In genomic region chr2:108169982-108170625, GRCh38 we compare ENCODE assay signal across 9 cellular contexts.
DNase-seq lines count a peak whose midpoint lies in the region; ATAC-seq, FAIRE-seq and TF ChIP-seq lines count a peak whose summit lies in the region.
"Had no signal": no experiment of that assay in that cellular context is flagged by ENCODE, and none has a peak within 500 bp of the region (broad histone marks: within the 10 kb centered on the region; RNA-seq: fewer than 3 reads in every experiment).

No MANE protein-coding gene starts in this region.

- no peak overlapping the region for H3K27ac Mint-ChIP-seq in CD8-positive, alpha-beta T cell

- POLR2A ChIA-PET in CD8-positive, alpha-beta T cell (lab: Charles Lee), result no interaction called here
- POLR2A ChIA-PET in HepG2 (lab: Yijun Ruan, JAX), result no interaction called here

- H3K4me3 ChIP-seq in CD8-positive, alpha-beta T cell (ENCODE audit: low read depth, low read length), result no peak overlapping the region
- H3K4me3 ChIP-seq in HepG2 (replicated peaks in 1 of 3; ENCODE audit: insufficient read depth in 1 of 3, low read depth in 2 of 3, low read length in 3 of 3), result no peak overlapping the region
- H3K4me3 ChIP-seq: ovary had no signal

- H3K4me1 ChIP-seq in CD8-positive, alpha-beta T cell (ENCODE audit: insufficient read depth, low read length), result no peaks in the 10 kb centered on the region
- no peaks in the 10 kb centered on the region for H3K4me1 ChIP-seq in HepG2 (ENCODE audit: insufficient read depth, low read length)

- no peak for TF ChIP-seq RAD21 in HepG2 (CRISPR knock-in tag; IDR thresholded peaks at IDR 0.05)

- H3K4me2 ChIP-seq in HepG2 (ENCODE audit: low read depth, low read length), result no peak overlapping the region

- H3K27me3 ChIP-seq in CD8-positive, alpha-beta T cell (ENCODE audit: insufficient read depth, low read length), result no peaks in the 10 kb centered on the region
- no peaks in the 10 kb centered on the region for H3K27me3 ChIP-seq in HepG2 (ENCODE audit: control insufficient read depth in 1 of 2, insufficient read depth in 2 of 2, low read length in 2 of 2)
- H3K27me3 ChIP-seq: ovary had no signal

- H3K9me3 ChIP-seq in CD8-positive, alpha-beta T cell (ENCODE audit: low read length), result no peaks in the 10 kb centered on the region
- no peaks in the 10 kb centered on the region for H3K9me3 ChIP-seq in HepG2 (ENCODE audit: low read length)
- H3K9me3 ChIP-seq: ovary had no signal

- intact Hi-C loops in CD8-positive, alpha-beta T cell (cut with DNase I, micrococcal nuclease), result no loop called here
- intact Hi-C loops in HepG2 (cut with micrococcal nuclease; ENCODE audit: unreplicated experiment), result loop anchor here (2.0 kb wide), 1 partner anchor 597 kb away; no protein-coding TSS in a partner anchor

- H3K4me3 Mint-ChIP-seq in CD8-positive, alpha-beta T cell, result no peak overlapping the region

- ATAC-seq in CD8-positive, alpha-beta T cell, result no peak
- ATAC-seq in HG02870 (IDR thresholded peaks at IDR 0.05; ENCODE audit: unreplicated experiment), result peak; percentile 46
- ATAC-seq in HepG2, result peak; percentile 71
- no peak for ATAC-seq in HG02642 (IDR thresholded peaks at IDR 0.05; ENCODE audit: poor library complexity, unreplicated experiment)
- no peak for ATAC-seq in GM21786 (IDR thresholded peaks at IDR 0.05; ENCODE audit: unreplicated experiment)

- FAIRE-seq in HepG2 (lab: Jason Lieb, UNC) (peak; percentile 37), HTR-8/SVneo (lab: Jason Lieb, UNC) (no peak)

- TF ChIP-seq EP300 in HepG2 (IDR thresholded peaks at IDR 0.05; ENCODE audit: low read depth in 2 of 2, low read length in 2 of 2) (no peak), HepG2 (CRISPR knock-in tag; IDR thresholded peaks at IDR 0.05; ENCODE audit: borderline replicate concordance) (no peak)

- no TSS peak for BruUV-seq in HepG2 (replicated peaks; lab: Mats Ljungman, UMichigan)

- no peaks in the 10 kb centered on the region for H4K20me1 ChIP-seq in HepG2 (ENCODE audit: insufficient read depth, low read length)

- in situ Hi-C loops in HepG2 (cut with HindIII; ENCODE audit: extremely low pct_ligation_motif_present, low pct_unique_long_range_greater_than_20kb), result loop anchor here (25.0 kb wide), 1 partner anchor 1533 kb away; no protein-coding TSS in a partner anchor

- WGBS in HepG2 (ENCODE audit: low lambda C conversion rate), result under 1% methylated on average over 3 of the region's 3 CpGs

- no peak overlapping the region for H2AFZ ChIP-seq in HepG2 (ENCODE audit: low read length)

- CTCF ChIA-PET in CD8-positive, alpha-beta T cell (lab: Charles Lee), result no interaction called here
- CTCF ChIA-PET in HepG2 (lab: Yijun Ruan, JAX; ENCODE audit: low intra/inter-chr PET ratio, low total read pairs), result no interaction called here

- TF ChIP-seq CTCF in CD8-positive, alpha-beta T cell (IDR thresholded peaks at IDR 0.05), result peak; percentile 16
- TF ChIP-seq CTCF in VCaP (conservative IDR thresholded peaks at IDR 0.05), result peak; percentile 76
- TF ChIP-seq CTCF in HepG2 (CRISPR knock-in tag; IDR thresholded peaks at IDR 0.05), result peak; percentile 58

- H3K36me3 ChIP-seq in CD8-positive, alpha-beta T cell (ENCODE audit: insufficient read depth, low read length), result no peaks in the 10 kb centered on the region
- no peaks in the 10 kb centered on the region for H3K36me3 ChIP-seq in HepG2 (replicated peaks in 1 of 2; ENCODE audit: control insufficient read depth in 1 of 2, insufficient read depth in 2 of 2, low read length in 2 of 2)
- H3K36me3 ChIP-seq: ovary had no signal

- peaks cover 2% of the 10 kb centered on the region for H3K27me3 Mint-ChIP-seq in CD8-positive, alpha-beta T cell (ENCODE audit: low read depth)

- no peaks in the 10 kb centered on the region for H3K4me1 Mint-ChIP-seq in CD8-positive, alpha-beta T cell (ENCODE audit: low read depth)

- TF ChIP-seq POLR2A in HepG2 (IDR thresholded peaks at IDR 0.05; ENCODE audit: insufficient read depth in 1 of 2, low read depth in 2 of 2, low read length in 2 of 2), result no peak

- H3K79me2 ChIP-seq in HepG2 (ENCODE audit: insufficient read depth, low read length), result no peaks in the 10 kb centered on the region

- H3K36me3 Mint-ChIP-seq in CD8-positive, alpha-beta T cell, result no peaks in the 10 kb centered on the region

- no peak overlapping the region for H3K9ac ChIP-seq in HepG2 (ENCODE audit: insufficient read depth, low read depth, low read length)

- H3K27ac ChIP-seq in CD8-positive, alpha-beta T cell (ENCODE audit: low read depth, low read length), result no peak overlapping the region
- H3K27ac ChIP-seq in VCaP (no peak overlapping the region), HepG2 (ENCODE audit: extremely low read length, insufficient read depth, low read length) (no peak overlapping the region)
- H3K27ac ChIP-seq: ovary had no signal

- no peaks in the 10 kb centered on the region for H3K9me3 Mint-ChIP-seq in CD8-positive, alpha-beta T cell

- DNase-seq in CD8-positive, alpha-beta T cell, result no peak
- DNase-seq in HepG2 (ENCODE audit: low spot score) (peak; percentile 31), HTR-8/SVneo (ENCODE audit: insufficient read length, low spot score) (no peak), activated gamma-delta T cell treated with Interleukin-2 at 50 U/mL for 16 hours (no peak)
- DNase-seq: ovary had no signal

TF ChIP-seq in HepG2, 621 proteins besides CTCF, POLR2A, EP300 and RAD21:
- TF ChIP-seq ZNF460 (CRISPR knock-in tag; IDR thresholded peaks at IDR 0.05; ENCODE audit: borderline replicate concordance), result no peak
- TF ChIP-seq SAP130 (CRISPR knock-in tag; IDR thresholded peaks at IDR 0.05; ENCODE audit: low read depth), result no peak
- TF ChIP-seq EEA1 (CRISPR knock-in tag; IDR thresholded peaks at IDR 0.05; ENCODE audit: borderline replicate concordance), result no peak
- peak; percentile 14; the same call in 1 of the 2 replicates for TF ChIP-seq SMC3 (IDR thresholded peaks at IDR 0.05; ENCODE audit: low read length)
- TF ChIP-seq MED13 (CRISPR knock-in tag; IDR thresholded peaks at IDR 0.05), result no peak
- TF ChIP-seq STAG1 (CRISPR knock-in tag; IDR thresholded peaks at IDR 0.05), result peak; percentile 17; the same call in 1 of the 2 replicates
- TF ChIP-seq HDAC6 (IDR thresholded peaks at IDR 0.05; ENCODE audit: low read depth, low read length), result no peak

Comparison
In these comparisons a context has a peak if more than half of its experiments do, and no peak if none do; other contexts are left out.
1. ATAC-seq: peak in HG02870 (single experiment) and HepG2 (single experiment); none in CD8-positive, alpha-beta T cell (single experiment), HG02642 (single experiment) and GM21786 (single experiment).
2. CTCF ChIP-seq: peak in every context shown above with its lines; median percentile 76 in VCaP; 58 in HepG2; 16 in CD8-positive, alpha-beta T cell.